ENCODE assay signal across 8 cellular contexts in the genomic region with DNA sequence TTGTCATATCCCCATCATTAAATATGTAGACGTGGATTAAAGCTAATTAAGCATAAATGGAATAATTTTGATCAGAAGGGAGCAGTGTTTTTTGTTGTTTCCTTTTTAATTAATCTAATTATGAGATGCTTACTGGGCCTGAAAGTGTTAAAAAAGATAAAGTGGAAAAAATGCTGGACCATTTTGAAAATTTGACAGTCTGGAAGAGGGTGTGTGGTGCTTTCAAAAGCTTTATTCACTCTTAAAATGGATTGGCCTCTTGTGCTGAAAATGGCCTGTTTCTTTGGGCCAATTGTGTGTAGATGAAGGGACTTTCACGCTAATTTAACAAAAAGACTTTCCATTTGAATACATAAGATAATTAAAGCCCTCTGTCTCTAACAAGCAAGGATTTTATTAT. TPM values are rescaled to one million over a fixed set of nuclear protein-coding genes. Genes with fewer than 3 reads are reported as not detected.
DNase-seq lines count a peak whose midpoint lies in the region; ATAC-seq, FAIRE-seq and TF ChIP-seq lines count a peak whose summit lies in the region.

No MANE protein-coding gene starts in this region.

- no peaks in the 10 kb centered on the region for H3K36me3 ChIP-seq in CD4-positive, alpha-beta memory T cell (ENCODE audit: insufficient read depth, low read length)
- H3K36me3 ChIP-seq in OCI-LY1 (ENCODE audit: insufficient read depth, low read length) = peaks cover 9% of the 10 kb centered on the region; the same call in 1 of the 2 replicates
- no peaks in the 10 kb centered on the region for H3K36me3 ChIP-seq in endothelial cell of umbilical vein (ENCODE audit: control insufficient read depth in 2 of 2, extremely low read depth in 1 of 2, insufficient read depth in 2 of 2, low read length in 2 of 2)
- peaks cover 0 to 7% of the 10 kb centered on the region in 2 donors for H3K36me3 ChIP-seq in neuronal stem cell (replicated peaks in 1 of 2; ENCODE audit: control insufficient read depth in 2 of 2, insufficient read depth in 2 of 2, low read length in 2 of 2)

- H4K20me1 ChIP-seq in OCI-LY1 (ENCODE audit: insufficient read depth, low read length) = no peaks in the 10 kb centered on the region
- no peaks in the 10 kb centered on the region for H4K20me1 ChIP-seq in endothelial cell of umbilical vein (replicated peaks; ENCODE audit: control insufficient read depth, extremely low read depth, insufficient read depth, low read length)

- DNase-seq in CD4-positive, alpha-beta memory T cell = no peak
- DNase-seq in endothelial cell of umbilical vein (ENCODE audit: low read depth, low spot score) (no peak), neuronal stem cell (ENCODE audit: low spot score) (no peak), UCSD-AML1 (lab: John Stamatoyannopoulos, UW; ENCODE audit: unreplicated experiment) (no peak), SK-N-DZ (ENCODE audit: low spot score) (no peak)

- H3K14ac ChIP-seq in neuronal stem cell (ENCODE audit: low read length) = no peak overlapping the region

- no peak for TF ChIP-seq CTCF in OCI-LY1 (IDR thresholded peaks at IDR 0.05; ENCODE audit: low read length)
- no peak for TF ChIP-seq CTCF in endothelial cell of umbilical vein (IDR thresholded peaks at IDR 0.05; ENCODE audit: extremely low read depth in 1 of 2, insufficient read depth in 1 of 2, low read depth in 1 of 2, low read length in 2 of 2)

- H3K27ac ChIP-seq in CD4-positive, alpha-beta memory T cell (ENCODE audit: low read depth, low read length) = peak overlapping the region; percentile 59
- H3K27ac ChIP-seq in OCI-LY1 (ENCODE audit: low read depth, low read length, poor library complexity, severe bottlenecking) (peak overlapping the region; percentile 95), endothelial cell of umbilical vein (ENCODE audit: insufficient read depth, low read depth, low read length) (peak overlapping the region; percentile 90), neuronal stem cell (replicated peaks; ENCODE audit: low read length) (no peak overlapping the region)

- WGBS in neuronal stem cell (ENCODE audit: extremely low coverage in 2 of 2, insufficient read length in 2 of 2, insufficient replicate concordance in 1 of 2), 2 donors = no CpG with 5 or more reads among the region's 2 CpGs

- peak overlapping the region; percentile 79 to 97 (median 92) for H3K4me3 Mint-ChIP-seq in CD4-positive, alpha-beta memory T cell

- no peak overlapping the region for H2BK12ac ChIP-seq in neuronal stem cell (ENCODE audit: low read length)

- no peaks in the 10 kb centered on the region for H3K27me3 ChIP-seq in CD4-positive, alpha-beta memory T cell (ENCODE audit: insufficient read depth, low read length)
- H3K27me3 ChIP-seq in OCI-LY1 (ENCODE audit: insufficient read depth, low read length) = no peaks in the 10 kb centered on the region
- no peaks in the 10 kb centered on the region for H3K27me3 ChIP-seq in endothelial cell of umbilical vein (ENCODE audit: control insufficient read depth in 2 of 2, insufficient read depth in 2 of 2, low read length in 2 of 2)
- no peaks in the 10 kb centered on the region for H3K27me3 ChIP-seq in neuronal stem cell (ENCODE audit: control insufficient read depth in 3 of 3, insufficient read depth in 3 of 3, low read depth in 1 of 3, low read length in 3 of 3)

- H2AK5ac ChIP-seq in neuronal stem cell (ENCODE audit: low read depth, low read length) = no peak overlapping the region

- no peak overlapping the region for H4K8ac ChIP-seq in neuronal stem cell (ENCODE audit: low read depth, low read length)

- peak overlapping the region; percentile 84 to 98 (median 92) for H3K27ac Mint-ChIP-seq in CD4-positive, alpha-beta memory T cell

- no peak overlapping the region for H3K18ac ChIP-seq in neuronal stem cell (ENCODE audit: low read length)

- H4K91ac ChIP-seq in neuronal stem cell (ENCODE audit: low read depth, low read length, poor library complexity) = no peak overlapping the region

- H3K36me3 Mint-ChIP-seq in CD4-positive, alpha-beta memory T cell = peaks cover 0 to 24% of the 10 kb centered on the region in 2 donors

- ATAC-seq in HG03039 (IDR thresholded peaks at IDR 0.05; ENCODE audit: unreplicated experiment) = no peak
- no peak for ATAC-seq in HG03354 (IDR thresholded peaks at IDR 0.05; ENCODE audit: poor library complexity, severe bottlenecking, unreplicated experiment)

- peaks cover 58 to 88% (median 72%) of the 10 kb centered on the region in 4 donors for H3K4me1 Mint-ChIP-seq in CD4-positive, alpha-beta memory T cell

- no peak for TF ChIP-seq POLR2A in endothelial cell of umbilical vein (IDR thresholded peaks at IDR 0.05; ENCODE audit: low read depth, low read length)

- peak overlapping the region; percentile 77 for H3K4me2 ChIP-seq in OCI-LY1 (ENCODE audit: low read length)
- H3K4me2 ChIP-seq in endothelial cell of umbilical vein (ENCODE audit: insufficient read depth, low read length) = peak overlapping the region; percentile 87
- peak overlapping the region; percentile 56 for H3K4me2 ChIP-seq in neuronal stem cell (ENCODE audit: insufficient read depth, low read length, poor library complexity, severe bottlenecking)

- H3K9ac ChIP-seq in OCI-LY1 (ENCODE audit: low read length) (peak overlapping the region; percentile 89), endothelial cell of umbilical vein (replicated peaks; ENCODE audit: extremely low read depth, insufficient read depth, low read length) (peak overlapping the region; percentile 98), neuronal stem cell (ENCODE audit: low read depth, low read length, poor library complexity) (no peak overlapping the region)

- H3K79me1 ChIP-seq in neuronal stem cell (ENCODE audit: low read depth, low read length) = peaks cover 3% of the 10 kb centered on the region

- no peak overlapping the region for H3K23ac ChIP-seq in neuronal stem cell (ENCODE audit: low read depth, low read length, poor library complexity)

- CTCF ChIA-PET in CD4-positive, alpha-beta memory T cell (lab: Charles Lee; ENCODE audit: partially characterized antibody) = interaction anchor here (0.5 to 3.3 kb wide), 5 partner anchors 14 to 305 kb away, joined by 3 to 21 read pairs (median 5); no protein-coding TSS in a partner anchor
- CTCF ChIA-PET in endothelial cell of umbilical vein (lab: Charles Lee) = interaction anchor here (0.9 to 4.9 kb wide), 9 partner anchors 9 to 168 kb away, joined by 3 to 33 read pairs (median 4); a partner anchor contains a TSS

- H2BK5ac ChIP-seq in neuronal stem cell (ENCODE audit: low read length) = no peak overlapping the region

- no peaks in the 10 kb centered on the region for H3K9me1 ChIP-seq in endothelial cell of umbilical vein (replicated peaks; ENCODE audit: control insufficient read depth, extremely low read depth, insufficient read depth, low read length)

- no peak overlapping the region for H3K4ac ChIP-seq in neuronal stem cell (ENCODE audit: low read length)

- no peak for FAIRE-seq in endothelial cell of umbilical vein (lab: Jason Lieb, UNC)

- H2AFZ ChIP-seq in OCI-LY1 (ENCODE audit: low read length) (no peak overlapping the region), endothelial cell of umbilical vein (ENCODE audit: low read depth, low read length) (no peak overlapping the region), neuronal stem cell (ENCODE audit: low read length) (no peak overlapping the region)

- H3K9me2 ChIP-seq in OCI-LY1 (ENCODE audit: low read depth, low read length) = no peaks in the 10 kb centered on the region

- BruUV-seq in endothelial cell of umbilical vein (replicated peaks; lab: Mats Ljungman, UMichigan) = no TSS peak

- H3K4me3 ChIP-seq in CD4-positive, alpha-beta memory T cell (ENCODE audit: low read length in 2 of 2) = peak overlapping the region; percentile 56 to 84
- peak overlapping the region; percentile 72 for H3K4me3 ChIP-seq in OCI-LY1 (ENCODE audit: low read depth, low read length, poor library complexity, severe bottlenecking)
- peak overlapping the region; percentile 18 to 99 (median 62) for H3K4me3 ChIP-seq in endothelial cell of umbilical vein (replicated peaks in 1 of 3; ENCODE audit: insufficient read depth in 1 of 3, low read depth in 1 of 3, low read length in 3 of 3)
- peak overlapping the region in 1 of 2 donors; percentile 85 for H3K4me3 ChIP-seq in neuronal stem cell (ENCODE audit: low read length in 2 of 2)

- H3K27me3 Mint-ChIP-seq in CD4-positive, alpha-beta memory T cell = no peaks in the 10 kb centered on the region

- H2BK15ac ChIP-seq in neuronal stem cell (ENCODE audit: low read length) = no peak overlapping the region

- intact Hi-C loops in CD4-positive, alpha-beta memory T cell (cut with micrococcal nuclease) = loop anchor here (2.0 to 5.0 kb wide), 2 partner anchors 63 to 647 kb away; a partner anchor contains a TSS
- intact Hi-C loops in endothelial cell of umbilical vein (cut with micrococcal nuclease) = loop anchor here (5.0 kb wide), 2 partner anchors 148 to 458 kb away; a partner anchor contains a TSS

- H3K9me3 Mint-ChIP-seq in CD4-positive, alpha-beta memory T cell = peaks cover 0 to 3% (median 0%) of the 10 kb centered on the region in 8 donors

- H3F3A ChIP-seq in OCI-LY1 (ENCODE audit: insufficient read depth, low read length) = no peaks in the 10 kb centered on the region

- dilution Hi-C loops in endothelial cell of umbilical vein (cut with MboI; ENCODE audit: extremely low pct_ligation_motif_present, low sequenced_read_pairs) = no loop called here

- H3K4me1 ChIP-seq in CD4-positive, alpha-beta memory T cell (ENCODE audit: insufficient read depth, low read length) = peaks cover 80% of the 10 kb centered on the region
- H3K4me1 ChIP-seq in OCI-LY1 (ENCODE audit: insufficient read depth, low read length, severe bottlenecking) = peaks cover 71% of the 10 kb centered on the region
- H3K4me1 ChIP-seq in endothelial cell of umbilical vein (ENCODE audit: control insufficient read depth, extremely low read depth, insufficient read depth, low read length) = peaks cover 51% of the 10 kb centered on the region
- H3K4me1 ChIP-seq in neuronal stem cell (ENCODE audit: control insufficient read depth in 2 of 2, insufficient read depth in 1 of 2, low read depth in 1 of 2, low read length in 2 of 2) = peaks cover 16 to 31% of the 10 kb centered on the region in 2 donors

- no peaks in the 10 kb centered on the region for H3K9me3 ChIP-seq in CD4-positive, alpha-beta memory T cell (ENCODE audit: control insufficient read depth in 1 of 2, low read length in 2 of 2)
- no peaks in the 10 kb centered on the region for H3K9me3 ChIP-seq in OCI-LY1 (ENCODE audit: low read length)
- H3K9me3 ChIP-seq in endothelial cell of umbilical vein (replicated peaks; ENCODE audit: control insufficient read depth, insufficient read depth, low read length) = no peaks in the 10 kb centered on the region
- H3K9me3 ChIP-seq in neuronal stem cell (replicated peaks in 1 of 2; ENCODE audit: control insufficient read depth in 2 of 2, insufficient read depth in 1 of 2, low read depth in 1 of 2, low read length in 2 of 2) = peaks cover 0 to under 1% of the 10 kb centered on the region in 2 donors

- POLR2A ChIA-PET in CD4-positive, alpha-beta memory T cell (lab: Charles Lee; ENCODE audit: partially characterized antibody) = interaction anchor here (1.0 to 5.4 kb wide), 12 partner anchors 9 to 167 kb away, joined by 3 to 63 read pairs (median 6); a partner anchor contains a TSS
- POLR2A ChIA-PET in endothelial cell of umbilical vein (lab: Charles Lee) = interaction anchor here (0.6 to 1.2 kb wide), 3 partner anchors 43 to 171 kb away, joined by 3 to 7 read pairs (median 5); no protein-coding TSS in a partner anchor

- H2BK120ac ChIP-seq in neuronal stem cell (ENCODE audit: low read depth, low read length) = no peak overlapping the region

- H3K79me2 ChIP-seq in OCI-LY1 (ENCODE audit: insufficient read depth, low read length) (peaks cover 65% of the 10 kb centered on the region), endothelial cell of umbilical vein (ENCODE audit: control insufficient read depth, insufficient read depth, low read length) (peaks cover 57% of the 10 kb centered on the region)

RNA-seq across cellular contexts. Expression of a gene that starts 1.8 kb away (rescaled TPM):
- 100 to 1,000 TPM; 137 to 155 TPM for total RNA-seq in CD4-positive, alpha-beta memory T cell
- polyA plus RNA-seq in CD4-positive, alpha-beta memory T cell = 100 to 1,000 TPM in 1 of 2 donors, 10 to 100 TPM in 1; 27.3 to 109 TPM
- total RNA-seq in endothelial cell of umbilical vein = 33.3 and 37.2 TPM in 2 replicates
- 8.5 and 10.6 TPM in 2 replicates for polyA plus RNA-seq in endothelial cell of umbilical vein
- 7.3 and 7.7 TPM in 2 replicates for polyA plus RNA-seq in endothelial cell of umbilical vein (2011; cell fraction: cytosol; rRNA removed)
- 16.9 and 21.7 TPM in 2 replicates for polyA plus RNA-seq in endothelial cell of umbilical vein (2011; cell fraction: nucleus; rRNA removed)
- polyA plus RNA-seq in endothelial cell of umbilical vein (2012) = 6.3 and 9.0 TPM in 2 replicates
- 40.4 and 50.1 TPM in 2 replicates for polyA minus RNA-seq in endothelial cell of umbilical vein
- 12.3 TPM for polyA minus RNA-seq in endothelial cell of umbilical vein (2011; cell fraction: cytosol; rRNA and poly(A)+ RNA removed)
- 49.4 and 51.6 TPM in 2 replicates for polyA minus RNA-seq in endothelial cell of umbilical vein (2011; cell fraction: nucleus; rRNA and poly(A)+ RNA removed)
- polyA plus RNA-seq in neuronal stem cell (2013, experiment 1 of 2) = 7.1 TPM
- 8.5 TPM for polyA plus RNA-seq in neuronal stem cell (2013, experiment 2 of 2)
- polyA plus RNA-seq in SK-N-DZ (2014; cell fraction: cytosol; rRNA removed) = 3.6 and 6.3 TPM in 2 replicates
- polyA plus RNA-seq in SK-N-DZ (2014; cell fraction: nucleus; rRNA removed) = 4.0 and 5.9 TPM in 2 replicates
